In the genomic region with DNA sequence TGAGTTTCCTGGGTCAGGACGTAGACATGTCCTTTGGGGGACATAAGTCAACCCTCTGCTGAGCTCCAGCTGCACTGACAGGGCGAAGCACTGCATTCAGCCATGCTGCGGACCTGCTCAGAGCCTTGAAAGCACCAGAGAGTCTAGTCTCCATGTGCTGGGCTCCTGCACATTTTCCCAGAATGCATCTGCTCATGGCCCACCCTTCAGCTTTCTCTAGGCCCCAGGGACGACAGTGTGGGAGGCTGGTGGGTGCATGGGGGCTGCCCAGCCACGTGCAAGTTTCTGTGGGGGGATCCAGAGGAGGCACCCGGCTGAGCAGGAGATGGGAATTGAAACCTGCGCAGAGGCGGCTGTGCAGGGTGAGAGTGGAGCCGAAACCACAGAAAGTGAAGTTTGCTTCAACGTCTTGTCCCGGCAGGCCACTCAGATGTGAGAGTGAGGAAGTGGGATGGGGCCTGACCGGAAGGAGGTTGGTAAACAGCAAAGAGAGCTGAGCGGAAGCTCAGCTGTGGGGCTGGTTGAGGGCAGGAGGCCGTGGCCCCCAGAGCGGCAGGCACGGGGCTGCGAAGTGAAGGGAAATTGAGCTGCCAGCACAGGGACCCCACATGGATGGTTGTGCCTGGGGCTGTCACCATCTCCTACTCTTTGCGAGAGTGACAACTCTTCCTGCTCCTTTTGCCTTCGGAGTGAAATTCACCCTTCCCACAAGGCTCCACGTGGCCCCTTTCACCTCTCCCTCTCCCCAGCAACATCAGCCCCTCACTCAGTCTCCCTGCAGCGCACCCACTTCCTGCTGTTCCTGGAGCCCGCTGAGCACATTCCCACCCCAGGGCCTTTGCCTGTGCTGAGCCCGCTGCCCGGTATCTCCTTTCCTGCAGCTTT, we compare ENCODE assay signal across 8 cellular contexts. TPM values are rescaled to one million over a fixed set of nuclear protein-coding genes. Genes with fewer than 3 reads are reported as not detected.
DNase-seq lines count a peak whose midpoint lies in the region; ATAC-seq and TF ChIP-seq lines count a peak whose summit lies in the region.

No MANE protein-coding gene starts in this region.

- H3K36me3 Mint-ChIP-seq in WTC11, result peaks cover 4% of the 10 kb centered on the region

- peak; percentile 78 for ATAC-seq in HG03280 (IDR thresholded peaks at IDR 0.05; ENCODE audit: unreplicated experiment)
- no peak for ATAC-seq in WTC11

- no peaks in the 10 kb centered on the region for H3K9me3 Mint-ChIP-seq in WTC11

- no peak for TF ChIP-seq CTCF in WTC11 (IDR thresholded peaks at IDR 0.05)
- TF ChIP-seq CTCF in esophagus squamous epithelium (IDR thresholded peaks at IDR 0.05), result no peak
- no peak for TF ChIP-seq CTCF in BE2C (IDR thresholded peaks at IDR 0.05; ENCODE audit: low read depth, low read length)

- H3K9me3 ChIP-seq in esophagus squamous epithelium (peaks cover 0 to 7% (median 0%) of the 10 kb centered on the region in 3 donors), BE2C (no peaks in the 10 kb centered on the region)

- POLR2A ChIA-PET in WTC11 (lab: Charles Lee), result no interaction called here

- CTCF ChIA-PET in WTC11 (lab: Charles Lee), result interaction anchor here (0.8 kb wide), 1 partner anchor 12 kb away, joined by 4 read pairs; a partner anchor contains a TSS

- peak overlapping the region in 3 of 4 donors; percentile 11 to 76 (median 70) for H3K27ac ChIP-seq in esophagus squamous epithelium

- peaks cover 4 to 40% (median 6%) of the 10 kb centered on the region in 3 donors for H3K36me3 ChIP-seq in esophagus squamous epithelium
- H3K36me3 ChIP-seq in BE2C, result no peaks in the 10 kb centered on the region

- H3K4me3 ChIP-seq in esophagus squamous epithelium (peak overlapping the region in 1 of 4 donors; percentile 30), BE2C (ENCODE audit: low read depth, low read length) (no peak overlapping the region)

- no peak overlapping the region for H3K4me3 Mint-ChIP-seq in WTC11

- peaks cover 4% of the 10 kb centered on the region; the same call in 1 of the 2 replicates for H3K4me1 Mint-ChIP-seq in WTC11

- H3K27ac Mint-ChIP-seq in WTC11, result peak overlapping the region; percentile 45; the same call in 1 of the 2 replicates

- 45% methylated on average over 19 to 20 of the region's 24 CpGs for WGBS in esophagus squamous epithelium, 2 donors

- H3K4me1 ChIP-seq in esophagus squamous epithelium (peaks cover 5 to 15% (median 7%) of the 10 kb centered on the region in 3 donors), BE2C (no peaks in the 10 kb centered on the region)

- DNase-seq in Ammon's horn (ENCODE audit: low spot score), result peak; percentile 75
- peak; percentile 90 for DNase-seq in GM19240 (ENCODE audit: insufficient read length, low spot score)
- DNase-seq in WTC11 (ENCODE audit: low spot score), result no peak
- DNase-seq in esophagus squamous epithelium (lab: John Stamatoyannopoulos, UW), result peak; percentile 55
- DNase-seq in stimulated activated CD8-positive, alpha-beta memory T cell treated with anti-CD3 and anti-CD28 coated beads, Interleukin-2, amount 100 ng/mL, for 48 hours (ENCODE audit: low read depth in 2 of 2), result peak; percentile 58 to 60
- DNase-seq in BE2C, result no peak
- DNase-seq in ureter (ENCODE audit: low spot score), result no peak

- no peak for TF ChIP-seq POLR2A in esophagus squamous epithelium (IDR thresholded peaks at IDR 0.05)

- peaks cover 10% of the 10 kb centered on the region; the same call in 1 of the 2 replicates for H3K27me3 Mint-ChIP-seq in WTC11 (ENCODE audit: low read depth)

- intact Hi-C loops in esophagus squamous epithelium (cut with DNase I), result no loop called here

- H3K27me3 ChIP-seq in esophagus squamous epithelium (peaks cover 0 to 31% (median 0%) of the 10 kb centered on the region in 4 donors), BE2C (no peaks in the 10 kb centered on the region)

TF ChIP-seq in WTC11, 78 proteins besides CTCF, POLR2A, EP300 and RAD21 (continues in another document):
- TF ChIP-seq ETV6 (CRISPR knock-in tag; IDR thresholded peaks at IDR 0.05), result 0 out of 2 replicates have a peak, but pooled peaks have one; percentile 17
- TF ChIP-seq, protein P1, sequence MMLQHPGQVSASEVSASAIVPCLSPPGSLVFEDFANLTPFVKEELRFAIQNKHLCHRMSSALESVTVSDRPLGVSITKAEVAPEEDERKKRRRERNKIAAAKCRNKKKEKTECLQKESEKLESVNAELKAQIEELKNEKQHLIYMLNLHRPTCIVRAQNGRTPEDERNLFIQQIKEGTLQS (CRISPR knock-in tag; conservative IDR thresholded peaks at IDR 0.05), result no peak
- TF ChIP-seq OVOL2 (CRISPR knock-in tag; IDR thresholded peaks at IDR 0.05; ENCODE audit: borderline replicate concordance), result no peak
- TF ChIP-seq JAZF1 (CRISPR knock-in tag; IDR thresholded peaks at IDR 0.05), result no peak
- TF ChIP-seq, protein P2, sequence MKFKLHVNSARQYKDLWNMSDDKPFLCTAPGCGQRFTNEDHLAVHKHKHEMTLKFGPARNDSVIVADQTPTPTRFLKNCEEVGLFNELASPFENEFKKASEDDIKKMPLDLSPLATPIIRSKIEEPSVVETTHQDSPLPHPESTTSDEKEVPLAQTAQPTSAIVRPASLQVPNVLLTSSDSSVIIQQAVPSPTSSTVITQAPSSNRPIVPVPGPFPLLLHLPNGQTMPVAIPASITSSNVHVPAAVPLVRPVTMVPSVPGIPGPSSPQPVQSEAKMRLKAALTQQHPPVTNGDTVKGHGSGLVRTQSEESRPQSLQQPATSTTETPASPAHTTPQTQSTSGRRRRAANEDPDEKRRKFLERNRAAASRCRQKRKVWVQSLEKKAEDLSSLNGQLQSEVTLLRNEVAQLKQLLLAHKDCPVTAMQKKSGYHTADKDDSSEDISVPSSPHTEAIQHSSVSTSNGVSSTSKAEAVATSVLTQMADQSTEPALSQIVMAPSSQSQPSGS (CRISPR knock-in tag; IDR thresholded peaks at IDR 0.05; ENCODE audit: borderline replicate concordance, low read depth), result no peak
- no peak for TF ChIP-seq CBFB (CRISPR knock-in tag; IDR thresholded peaks at IDR 0.05; ENCODE audit: low read depth)
- TF ChIP-seq, protein P3, sequence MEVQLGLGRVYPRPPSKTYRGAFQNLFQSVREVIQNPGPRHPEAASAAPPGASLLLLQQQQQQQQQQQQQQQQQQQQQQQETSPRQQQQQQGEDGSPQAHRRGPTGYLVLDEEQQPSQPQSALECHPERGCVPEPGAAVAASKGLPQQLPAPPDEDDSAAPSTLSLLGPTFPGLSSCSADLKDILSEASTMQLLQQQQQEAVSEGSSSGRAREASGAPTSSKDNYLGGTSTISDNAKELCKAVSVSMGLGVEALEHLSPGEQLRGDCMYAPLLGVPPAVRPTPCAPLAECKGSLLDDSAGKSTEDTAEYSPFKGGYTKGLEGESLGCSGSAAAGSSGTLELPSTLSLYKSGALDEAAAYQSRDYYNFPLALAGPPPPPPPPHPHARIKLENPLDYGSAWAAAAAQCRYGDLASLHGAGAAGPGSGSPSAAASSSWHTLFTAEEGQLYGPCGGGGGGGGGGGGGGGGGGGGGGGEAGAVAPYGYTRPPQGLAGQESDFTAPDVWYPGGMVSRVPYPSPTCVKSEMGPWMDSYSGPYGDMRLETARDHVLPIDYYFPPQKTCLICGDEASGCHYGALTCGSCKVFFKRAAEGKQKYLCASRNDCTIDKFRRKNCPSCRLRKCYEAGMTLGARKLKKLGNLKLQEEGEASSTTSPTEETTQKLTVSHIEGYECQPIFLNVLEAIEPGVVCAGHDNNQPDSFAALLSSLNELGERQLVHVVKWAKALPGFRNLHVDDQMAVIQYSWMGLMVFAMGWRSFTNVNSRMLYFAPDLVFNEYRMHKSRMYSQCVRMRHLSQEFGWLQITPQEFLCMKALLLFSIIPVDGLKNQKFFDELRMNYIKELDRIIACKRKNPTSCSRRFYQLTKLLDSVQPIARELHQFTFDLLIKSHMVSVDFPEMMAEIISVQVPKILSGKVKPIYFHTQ (CRISPR knock-in tag; IDR thresholded peaks at IDR 0.05), result no peak
- TF ChIP-seq, protein P4, sequence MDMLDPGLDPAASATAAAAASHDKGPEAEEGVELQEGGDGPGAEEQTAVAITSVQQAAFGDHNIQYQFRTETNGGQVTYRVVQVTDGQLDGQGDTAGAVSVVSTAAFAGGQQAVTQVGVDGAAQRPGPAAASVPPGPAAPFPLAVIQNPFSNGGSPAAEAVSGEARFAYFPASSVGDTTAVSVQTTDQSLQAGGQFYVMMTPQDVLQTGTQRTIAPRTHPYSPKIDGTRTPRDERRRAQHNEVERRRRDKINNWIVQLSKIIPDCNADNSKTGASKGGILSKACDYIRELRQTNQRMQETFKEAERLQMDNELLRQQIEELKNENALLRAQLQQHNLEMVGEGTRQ (CRISPR knock-in tag; IDR thresholded peaks at IDR 0.05), result no peak
- TF ChIP-seq, protein P5, sequence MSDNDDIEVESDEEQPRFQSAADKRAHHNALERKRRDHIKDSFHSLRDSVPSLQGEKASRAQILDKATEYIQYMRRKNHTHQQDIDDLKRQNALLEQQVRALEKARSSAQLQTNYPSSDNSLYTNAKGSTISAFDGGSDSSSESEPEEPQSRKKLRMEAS (CRISPR knock-in tag; IDR thresholded peaks at IDR 0.05), result 0 out of 2 replicates have a peak, but pooled peaks have one; percentile 26
- no peak for TF ChIP-seq GRHL2 (CRISPR knock-in tag; IDR thresholded peaks at IDR 0.05; ENCODE audit: insufficient replicate concordance, severe bottlenecking)
- no peak for TF ChIP-seq NFYB (CRISPR knock-in tag; conservative IDR thresholded peaks at IDR 0.05; ENCODE audit: low read depth)
- TF ChIP-seq SP1 (CRISPR knock-in tag; conservative IDR thresholded peaks at IDR 0.05), result no peak
- TF ChIP-seq, protein P6, sequence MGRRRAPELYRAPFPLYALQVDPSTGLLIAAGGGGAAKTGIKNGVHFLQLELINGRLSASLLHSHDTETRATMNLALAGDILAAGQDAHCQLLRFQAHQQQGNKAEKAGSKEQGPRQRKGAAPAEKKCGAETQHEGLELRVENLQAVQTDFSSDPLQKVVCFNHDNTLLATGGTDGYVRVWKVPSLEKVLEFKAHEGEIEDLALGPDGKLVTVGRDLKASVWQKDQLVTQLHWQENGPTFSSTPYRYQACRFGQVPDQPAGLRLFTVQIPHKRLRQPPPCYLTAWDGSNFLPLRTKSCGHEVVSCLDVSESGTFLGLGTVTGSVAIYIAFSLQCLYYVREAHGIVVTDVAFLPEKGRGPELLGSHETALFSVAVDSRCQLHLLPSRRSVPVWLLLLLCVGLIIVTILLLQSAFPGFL (CRISPR knock-in tag; IDR thresholded peaks at IDR 0.05; ENCODE audit: borderline replicate concordance), result no peak

RNA-seq across cellular contexts. Expression of a gene that starts 11.8 kb away (rescaled TPM):
- total RNA-seq in WTC11 (2021) (81.7 to 108 TPM (median 108 TPM) in 3 replicates), esophagus squamous epithelium (100 to 1,000 TPM in 1 of 4 donors, 10 to 100 TPM in 3; 84.5 to 104 (median 92.5) TPM), ureter (91.7 TPM)
- 9.4 TPM for polyA plus RNA-seq in BE2C (2012; ENCODE audit: insufficient read depth, insufficient read length, low read depth)

RNA-seq across cellular contexts. Expression of a gene that starts 32.2 kb away (rescaled TPM):
- total RNA-seq in WTC11 (2021) (54.0 to 71.7 TPM (median 67.1 TPM) in 3 replicates), esophagus squamous epithelium (10 to 100 TPM; 23.1 to 51.9 (median 35.6) TPM), ureter (66.3 TPM)
- polyA plus RNA-seq in BE2C (2012; ENCODE audit: insufficient read depth, insufficient read length, low read depth), result 86.8 TPM

RNA-seq across cellular contexts. Expression of a gene that starts 52.9 kb away (rescaled TPM):
- 8.6 to 12.1 TPM (median 10.1 TPM) in 3 replicates for total RNA-seq in WTC11 (2021)
- 10 to 100 TPM in 1 of 4 donors, 1 to 10 TPM in 3; 4.1 to 19.5 (median 8.7) TPM for total RNA-seq in esophagus squamous epithelium
- 4.7 TPM for polyA plus RNA-seq in BE2C (2012; ENCODE audit: insufficient read depth, insufficient read length, low read depth)
- 17.1 TPM for total RNA-seq in ureter

Comparison
In these comparisons a context has a peak if more than half of its experiments do, and no peak if none do; other contexts are left out.
1. DNase-seq: peak in Ammon's horn (single experiment), GM19240 (single experiment), esophagus squamous epithelium (single experiment) and stimulated activated CD8-positive, alpha-beta memory T cell treated with anti-CD3 and anti-CD28 coated beads, Interleukin-2, amount 100 ng/mL, for 48 hours (2 of 2); none in WTC11 (single experiment), BE2C (single experiment) and ureter (single experiment).